In the genomic region with DNA sequence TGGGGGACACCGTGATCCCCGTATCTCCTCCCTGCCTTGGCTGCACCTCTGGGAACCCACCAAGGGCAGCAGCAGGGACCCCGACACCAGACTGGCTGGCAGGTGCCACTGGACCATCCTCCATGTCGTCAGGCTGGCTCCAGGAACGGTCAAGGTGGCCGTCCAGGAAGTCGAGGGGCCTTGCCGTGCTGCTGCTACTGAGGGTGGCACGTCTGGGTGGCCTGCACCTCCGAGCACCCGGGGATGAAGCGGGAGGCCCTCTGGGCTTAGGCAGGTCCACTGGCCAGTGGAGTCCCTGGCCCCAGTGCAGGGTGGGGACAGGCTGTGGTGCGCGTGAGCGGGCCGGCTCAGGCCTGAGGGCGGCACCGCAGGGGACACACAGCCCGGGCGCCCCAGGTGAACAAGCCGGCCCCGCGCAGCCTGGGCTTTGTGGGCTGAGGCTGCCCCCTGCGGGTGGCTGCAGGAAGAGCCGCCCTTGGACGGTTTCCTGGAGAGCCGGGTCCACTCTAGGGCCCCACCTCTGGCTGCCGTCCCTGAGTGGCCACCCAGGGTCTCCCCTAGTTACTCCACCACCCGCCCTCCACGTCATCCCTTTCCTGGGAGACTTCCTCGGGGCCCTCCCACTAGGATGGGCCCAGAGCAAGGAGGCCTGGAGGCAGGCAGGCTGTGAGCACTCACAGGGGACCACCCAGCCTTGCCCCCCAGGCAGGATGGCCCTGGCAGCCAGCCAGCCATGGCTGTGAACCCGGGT, we compare ENCODE assay signal across 8 cellular contexts. TPM values are rescaled to one million over a fixed set of nuclear protein-coding genes. Genes with fewer than 3 reads are reported as not detected.
DNase-seq lines count a peak whose midpoint lies in the region; ATAC-seq and TF ChIP-seq lines count a peak whose summit lies in the region.

No MANE protein-coding gene starts in this region.

- no peaks in the 10 kb centered on the region for H3K27me3 Mint-ChIP-seq in activated T-cell treated with anti-CD3 and anti-CD28 coated beads, Interleukin-2, amount 50 U/mL, for 24 hours
- H3K27me3 Mint-ChIP-seq in neural crest cell (ENCODE audit: low read depth) = no peaks in the 10 kb centered on the region

- H3K4me3 Mint-ChIP-seq in activated T-cell treated with anti-CD3 and anti-CD28 coated beads, Interleukin-2, amount 50 U/mL, for 24 hours = no peak overlapping the region
- no peak overlapping the region for H3K4me3 Mint-ChIP-seq in neural crest cell

- WGBS in esophagus squamous epithelium, 2 donors = 0 to 100% methylated on average over 1 to 2 of the region's 32 CpGs
- 3 to 11% methylated on average over 11 to 12 of the region's 32 CpGs for WGBS in thyroid gland, 2 donors

- peaks cover 0 to 46% (median 2%) of the 10 kb centered on the region in 4 donors for H3K27me3 ChIP-seq in esophagus squamous epithelium
- H3K27me3 ChIP-seq in thyroid gland = no peaks in the 10 kb centered on the region

- no peak for TF ChIP-seq POLR2A in esophagus squamous epithelium (IDR thresholded peaks at IDR 0.05)
- TF ChIP-seq POLR2A in thyroid gland (IDR thresholded peaks at IDR 0.05) = no peak

- no peak for ATAC-seq in GM19455 (IDR thresholded peaks at IDR 0.05; ENCODE audit: unreplicated experiment)

- H3K27ac ChIP-seq in esophagus squamous epithelium (peak overlapping the region in 1 of 4 donors; percentile 21), thyroid gland (no peak overlapping the region)

- H3K9me3 ChIP-seq in esophagus squamous epithelium (no peaks in the 10 kb centered on the region), thyroid gland (no peaks in the 10 kb centered on the region)

- H3K4me3 ChIP-seq in esophagus squamous epithelium = no peak overlapping the region
- H3K4me3 ChIP-seq in thyroid gland (replicated peaks in 1 of 3) = no peak overlapping the region

- intact Hi-C loops in esophagus squamous epithelium (cut with DNase I) = loop anchor here (5.0 kb wide), 1 partner anchor 85 kb away; no protein-coding TSS in a partner anchor
- intact Hi-C loops in thyroid gland (cut with DNase I) = no loop called here

- H3K4me1 Mint-ChIP-seq in activated T-cell treated with anti-CD3 and anti-CD28 coated beads, Interleukin-2, amount 50 U/mL, for 24 hours (ENCODE audit: low read depth) = peaks cover 4% of the 10 kb centered on the region
- H3K4me1 Mint-ChIP-seq in neural crest cell = peaks cover 31% of the 10 kb centered on the region

- H3K27ac Mint-ChIP-seq in activated T-cell treated with anti-CD3 and anti-CD28 coated beads, Interleukin-2, amount 50 U/mL, for 24 hours = no peak overlapping the region
- no peak overlapping the region for H3K27ac Mint-ChIP-seq in neural crest cell (ENCODE audit: unreplicated experiment)

- H3K36me3 ChIP-seq in esophagus squamous epithelium (peaks cover 0 to 22% (median 7%) of the 10 kb centered on the region in 3 donors), thyroid gland (no peaks in the 10 kb centered on the region)

- TF ChIP-seq CTCF in esophagus squamous epithelium (IDR thresholded peaks at IDR 0.05) (peak; percentile 75 to 91 (median 84)), neural crest cell (conservative IDR thresholded peaks at IDR 0.05) (peak; percentile 88), thyroid gland (IDR thresholded peaks at IDR 0.05) (peak; percentile 75 to 92 (median 82))

- H3K9me3 Mint-ChIP-seq in activated T-cell treated with anti-CD3 and anti-CD28 coated beads, Interleukin-2, amount 50 U/mL, for 24 hours = no peaks in the 10 kb centered on the region
- no peaks in the 10 kb centered on the region for H3K9me3 Mint-ChIP-seq in neural crest cell

- H3K36me3 Mint-ChIP-seq in activated T-cell treated with anti-CD3 and anti-CD28 coated beads, Interleukin-2, amount 50 U/mL, for 24 hours (ENCODE audit: low read depth) = peaks cover 16% of the 10 kb centered on the region
- no peaks in the 10 kb centered on the region for H3K36me3 Mint-ChIP-seq in neural crest cell (ENCODE audit: low read depth)

- DNase-seq in NCI-H2081 (lab: John Stamatoyannopoulos, UW) (peak; percentile 29 to 32), NCI-H2081 treated with DMSO at 0.1 percent for 48 hours (lab: John Stamatoyannopoulos, UW) (no peak), NCI-H748 treated with DMSO at 0.1 percent for 48 hours (lab: John Stamatoyannopoulos, UW) (peak; percentile 2), esophagus squamous epithelium (lab: John Stamatoyannopoulos, UW) (no peak), neural crest cell (ENCODE audit: low read depth, low spot score) (peak; percentile 73), thyroid gland (peak; percentile 76 to 84)
- peak; percentile 82 for DNase-seq in activated T-cell treated with anti-CD3 and anti-CD28 coated beads, Interleukin-2, amount 50 U/mL, for 24 hours

- peaks cover 9 to 55% (median 20%) of the 10 kb centered on the region in 3 donors for H3K4me1 ChIP-seq in esophagus squamous epithelium
- peaks cover 8 to 12% of the 10 kb centered on the region in 2 donors for H3K4me1 ChIP-seq in thyroid gland

RNA-seq across cellular contexts. Expression of a gene that starts 42.8 kb away (rescaled TPM):
- total RNA-seq in esophagus squamous epithelium (10 to 100 TPM; 15.4 to 27.3 (median 17.5) TPM), neural crest cell (88.5 and 90.4 TPM in 2 replicates), thyroid gland (10 to 100 TPM; 14.8 to 25.5 (median 20.9) TPM)

Comparison
In these comparisons a context has a peak if more than half of its experiments do, and no peak if none do; other contexts are left out.
1. DNase-seq: peak in NCI-H2081 (2 of 2), NCI-H748 treated with DMSO at 0.1 percent for 48 hours (single experiment), activated T-cell treated with anti-CD3 and anti-CD28 coated beads, Interleukin-2, amount 50 U/mL, for 24 hours (single experiment), neural crest cell (single experiment) and thyroid gland (2 of 2); none in NCI-H2081 treated with DMSO at 0.1 percent for 48 hours (single experiment) and esophagus squamous epithelium (single experiment).
2. Peak in every context shown above with its lines, with median percentiles within 50 percentile points of each other: CTCF ChIP-seq.